Comparison of ENCODE assay signal across 24 cellular contexts in genomic region chr10:58030208-58030607, GRCh38.
"Had no signal": no experiment of that assay in that cellular context is flagged by ENCODE, and none has a peak within 500 bp of the region (broad histone marks: within the 10 kb centered on the region; RNA-seq: fewer than 3 reads in every experiment).

No MANE protein-coding gene starts in this region.

- H3K27ac ChIP-seq: breast epithelium, gastrocnemius medialis, hepatocyte, stomach, thyroid gland, upper lobe of left lung had no signal

- H3K4me3 ChIP-seq: breast epithelium, gastrocnemius medialis, hepatocyte, stomach, thyroid gland, upper lobe of left lung had no signal

- H3K27me3 ChIP-seq: breast epithelium, gastrocnemius medialis, hepatocyte, stomach, thyroid gland, upper lobe of left lung had no signal

- H3K79me2 ChIP-seq: hepatocyte had no signal

- H3K4me2 ChIP-seq: hepatocyte had no signal

- H3K36me3 ChIP-seq: breast epithelium, gastrocnemius medialis, stomach, thyroid gland, upper lobe of left lung had no signal

- H3K4me1 ChIP-seq: breast epithelium, gastrocnemius medialis, stomach, upper lobe of left lung had no signal

- H3K9me3 ChIP-seq: breast epithelium, gastrocnemius medialis, stomach, thyroid gland, upper lobe of left lung had no signal

- H2AFZ ChIP-seq: hepatocyte had no signal

- ATAC-seq: activated CD8-positive, alpha-beta T cell treated with anti-CD3 and anti-CD28 coated beads for 36 hours; activated naive CD8-positive, alpha-beta T cell treated with anti-CD3 and anti-CD28 coated beads, Interleukin-2, amount 50 U/mL, for 24 hours; esophagus mucosa; gastrocnemius medialis; left cardiac atrium; left ventricle myocardium superior; right cardiac atrium; stimulated activated naive B cell treated with anti-CD40 and anti-IgM and Interleukin-4, amounts not matched to agents 10 μg/mL and 1 μg/mL and 100 μg/mL, for 72 hours; T-helper 17 cell had no signal

- DNase-seq: activated B cell treated with CpG ODN at 0.5 μM for 24 hours; activated CD4-positive, alpha-beta T cell treated with anti-CD3 and anti-CD28 coated beads, Interleukin-2, amount 50 U/mL, for 1 hour; activated CD8-positive, alpha-beta T cell treated with anti-CD3 and anti-CD28 coated beads for 36 hours; activated naive CD8-positive, alpha-beta T cell treated with anti-CD3 and anti-CD28 coated beads, Interleukin-2, amount 50 U/mL, for 24 hours; activated T-cell treated with anti-CD3 and anti-CD28 coated beads, Interleukin-2, amount 50 U/mL, for 48 hours; amygdala; endodermal cell; gastrocnemius medialis; glutamatergic neuron; left cardiac atrium; left ventricle myocardium superior; naive B cell; nephron progenitor cell; right cardiac atrium; stimulated activated CD4-positive, alpha-beta T cell treated with anti-CD3 and anti-CD28 coated beads, Interleukin-15, amount 100 ng/mL, for 24 hours; stimulated activated CD4-positive, alpha-beta T cell treated with anti-CD3 and anti-CD28 coated beads, Interleukin-2, amount 100 ng/mL, for 24 hours; stimulated activated naive B cell treated with anti-CD40 and anti-IgM and Interleukin-4, amounts not matched to agents 10 μg/mL and 1 μg/mL and 100 μg/mL, for 72 hours; stomach; T-helper 17 cell; thyroid gland had no signal
